In genomic region chr18:61893304-61893970, GRCh38 we compare ENCODE assay signal across 1 cellular context.
A peak's percentile ranks its signal among the peaks of the same experiment; 100 is the strongest.
TF ChIP-seq lines count a peak whose summit lies in the region.

No MANE protein-coding gene starts in this region.

TF ChIP-seq in IMR-90, 13 proteins besides CTCF, POLR2A, EP300 and RAD21 (continued from another document):
- no peak for TF ChIP-seq CHD1 (IDR thresholded peaks at IDR 0.05; ENCODE audit: low read depth, low read length)
- TF ChIP-seq ELK1 (IDR thresholded peaks at IDR 0.05; ENCODE audit: borderline replicate concordance, low read depth, low read length): no peak
- TF ChIP-seq NFE2L2 (IDR thresholded peaks at IDR 0.05; ENCODE audit: low read depth, low read length): no peak
- no peak for TF ChIP-seq RFX5 (IDR thresholded peaks at IDR 0.05; ENCODE audit: low read depth, low read length)
- TF ChIP-seq CEBPB (IDR thresholded peaks at IDR 0.05; ENCODE audit: low read depth, low read length): no peak
- no peak for TF ChIP-seq FOS (IDR thresholded peaks at IDR 0.05; ENCODE audit: low read depth, low read length)
- no peak for TF ChIP-seq USF2 (IDR thresholded peaks at IDR 0.05; ENCODE audit: low read depth, low read length)
- TF ChIP-seq BHLHE40 (IDR thresholded peaks at IDR 0.05; ENCODE audit: low read depth, low read length): peak; percentile 79
- TF ChIP-seq MAZ (IDR thresholded peaks at IDR 0.05; ENCODE audit: borderline replicate concordance, low read depth, low read length): no peak
- no peak; the same call in 1 of the 2 replicates for TF ChIP-seq SMC3 (IDR thresholded peaks at IDR 0.05; ENCODE audit: low read depth, low read length)
